ENCODE assay signal across 1 cellular context in the genomic region with DNA sequence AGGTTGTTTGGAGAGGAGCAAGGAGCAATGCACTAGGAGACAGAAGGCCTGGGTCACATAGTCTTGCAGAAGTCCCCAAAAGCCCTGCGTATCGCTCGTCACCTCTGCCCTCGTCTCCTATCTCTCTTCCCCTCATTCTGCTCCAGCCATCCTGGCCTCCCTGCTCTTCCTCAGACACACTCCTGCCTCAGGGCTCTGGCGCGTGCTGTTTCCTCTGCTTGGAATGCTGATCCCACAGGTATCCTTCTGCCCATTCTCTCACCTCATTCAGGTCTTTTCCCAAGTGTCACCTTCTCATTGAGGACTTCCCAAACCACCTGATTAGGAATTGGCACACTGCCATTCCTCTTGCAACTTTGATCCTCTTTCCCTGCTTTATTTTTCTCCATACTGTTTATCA.
TF ChIP-seq lines count a peak whose summit lies in the region.

No MANE protein-coding gene starts in this region.

TF ChIP-seq in IMR-90, 13 proteins besides CTCF, POLR2A, EP300 and RAD21 (continued from another document):
- TF ChIP-seq, protein P1, sequence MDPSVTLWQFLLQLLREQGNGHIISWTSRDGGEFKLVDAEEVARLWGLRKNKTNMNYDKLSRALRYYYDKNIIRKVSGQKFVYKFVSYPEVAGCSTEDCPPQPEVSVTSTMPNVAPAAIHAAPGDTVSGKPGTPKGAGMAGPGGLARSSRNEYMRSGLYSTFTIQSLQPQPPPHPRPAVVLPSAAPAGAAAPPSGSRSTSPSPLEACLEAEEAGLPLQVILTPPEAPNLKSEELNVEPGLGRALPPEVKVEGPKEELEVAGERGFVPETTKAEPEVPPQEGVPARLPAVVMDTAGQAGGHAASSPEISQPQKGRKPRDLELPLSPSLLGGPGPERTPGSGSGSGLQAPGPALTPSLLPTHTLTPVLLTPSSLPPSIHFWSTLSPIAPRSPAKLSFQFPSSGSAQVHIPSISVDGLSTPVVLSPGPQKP (IDR thresholded peaks at IDR 0.05; ENCODE audit: borderline replicate concordance, low read depth, low read length): no peak
- no peak for TF ChIP-seq FOS (IDR thresholded peaks at IDR 0.05; ENCODE audit: low read depth, low read length)
TF ChIP-seq in IMR-90: peak in this region for 0.
